In the genomic region with DNA sequence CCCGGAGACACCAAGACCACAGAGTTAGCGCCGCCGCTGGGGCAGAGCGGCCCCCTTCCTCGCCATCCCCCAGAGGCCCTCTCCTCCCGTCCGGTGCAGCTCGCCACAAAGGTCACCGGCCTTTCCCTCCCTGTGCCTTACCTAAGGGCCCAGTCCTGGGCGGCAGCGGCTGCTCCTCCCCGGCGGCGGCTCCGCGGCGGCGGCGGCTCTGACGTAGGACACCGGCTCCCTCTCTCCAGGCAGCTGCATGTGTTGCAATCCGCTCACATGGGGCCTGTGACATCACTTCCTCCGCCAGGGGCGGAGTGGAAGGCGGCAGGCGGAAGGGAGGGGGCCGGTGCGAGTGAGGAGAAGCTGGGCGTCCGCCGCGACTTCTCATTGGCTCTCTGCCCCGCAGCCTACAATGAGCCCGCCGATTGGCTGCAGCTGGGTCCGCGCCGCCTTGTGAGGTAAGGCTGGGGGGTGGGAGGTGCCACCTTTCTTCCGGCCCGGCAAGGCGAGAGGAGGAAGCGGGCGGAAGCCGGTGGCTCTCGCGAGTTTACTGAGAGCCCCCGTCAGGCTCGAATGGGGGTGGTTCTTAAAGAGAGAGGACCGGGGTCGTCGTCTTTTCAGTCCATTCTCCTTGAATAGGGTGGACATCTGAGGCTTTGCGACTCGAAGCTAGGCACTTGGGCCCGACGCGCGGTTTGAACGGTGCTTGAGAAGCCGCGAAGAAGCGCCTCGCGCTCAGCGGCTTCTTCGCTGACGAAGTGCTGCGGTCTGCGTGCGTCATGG, we compare ENCODE assay signal across 8 cellular contexts. TPM values are rescaled to one million over a fixed set of nuclear protein-coding genes. Genes with fewer than 3 reads are reported as not detected.
A peak's percentile ranks its signal among the peaks of the same experiment; 100 is the strongest.
DNase-seq lines count a peak whose midpoint lies in the region; ATAC-seq, FAIRE-seq and TF ChIP-seq lines count a peak whose summit lies in the region.

Gene ETF1, minus strand, starts transcription at position 281 of the 774 bp plus-strand sequence. CDS start 318 bp downstream, outside the sequence.

- H3K4me1 Mint-ChIP-seq in CD14-positive monocyte, result peaks cover 61% of the 10 kb centered on the region

- H3K36me3 Mint-ChIP-seq in CD14-positive monocyte, result peaks cover 8 to 15% of the 10 kb centered on the region in 2 donors

- DNase-seq in CD14-positive monocyte (ENCODE audit: low spot score), result peak; percentile 100
- peak; percentile 99 for DNase-seq in NCI-H82 (lab: John Stamatoyannopoulos, UW)
- DNase-seq in activated CD4-positive, alpha-beta T cell treated with anti-CD3 and anti-CD28 coated beads, Interleukin-2, amount 50 U/mL, for 48 hours, result peak; percentile 99 to 100
- peak; percentile 100 for DNase-seq in dermis blood vessel endothelial cell
- peak; percentile 98 for DNase-seq in HepG2 (ENCODE audit: low spot score)
- DNase-seq in stimulated activated CD4-positive, alpha-beta T cell treated with anti-CD3 and anti-CD28 coated beads, Interleukin-4, amount 100 ng/mL, for 1 hour, result peak; percentile 99

- ATAC-seq in GM19397 (IDR thresholded peaks at IDR 0.05; ENCODE audit: unreplicated experiment) (peak; percentile 94), HG03571 (IDR thresholded peaks at IDR 0.05; ENCODE audit: unreplicated experiment) (peak; percentile 91), HepG2 (peak; percentile 92)

- BruUV-seq in HepG2 (replicated peaks; lab: Mats Ljungman, UMichigan), result no TSS peak

- POLR2A ChIA-PET in HepG2 (lab: Yijun Ruan, JAX), result interaction anchor here (0.6 to 4.1 kb wide), 24 partner anchors 9 to 841 kb away, joined by 3 to 33 read pairs (median 6); partner anchors contain the start of genes EGR1, FAM53C, HSPA9 and SIL1

- peaks cover 93% of the 10 kb centered on the region for H3K79me2 ChIP-seq in HepG2 (ENCODE audit: insufficient read depth, low read length)

- CTCF ChIA-PET in HepG2 (lab: Yijun Ruan, JAX; ENCODE audit: low intra/inter-chr PET ratio, low total read pairs), result no interaction called here

- intact Hi-C loops in CD14-positive monocyte (cut with micrococcal nuclease) (loop anchor here (2.0 to 10.0 kb wide), 5 partner anchors 32 to 368 kb away; partner anchors contain the start of genes EGR1 (in 2 of the 2), HSPA9 (in 2 of the 2), BRD8 (in 1 of the 2) and KDM3B (in 1 of the 2)), HepG2 (cut with micrococcal nuclease; ENCODE audit: unreplicated experiment) (loop anchor here (2.0 to 10.0 kb wide), 3 partner anchors 36 to 208 kb away; partner anchors contain the start of genes CDC25C, EGR1 and FAM53C)

- peaks cover 0 to 2% (median 0%) of the 10 kb centered on the region in 7 donors for H3K9me3 Mint-ChIP-seq in CD14-positive monocyte

- no peak within 1 kb of the TSS for H2AFZ ChIP-seq in HepG2 (ENCODE audit: low read length)

- H3K4me1 ChIP-seq in HepG2 (ENCODE audit: insufficient read depth, low read length), result peaks cover 72% of the 10 kb centered on the region

- H3K27ac Mint-ChIP-seq in CD14-positive monocyte, result peak within 1 kb of the TSS; percentile 99 to 100 (median 100)

- no peaks in the 10 kb centered on the region; a peak in 1 of 5 replicates for H3K36me3 ChIP-seq in HepG2 (replicated peaks in 1 of 2; ENCODE audit: control insufficient read depth in 1 of 2, insufficient read depth in 2 of 2, low read length in 2 of 2)

- H3K4me3 Mint-ChIP-seq in CD14-positive monocyte, result peak within 1 kb of the TSS; percentile 98 to 100

- peaks cover 26% of the 10 kb centered on the region for H4K20me1 ChIP-seq in HepG2 (ENCODE audit: insufficient read depth, low read length)

- no peaks in the 10 kb centered on the region; a peak in 1 of 5 replicates for H3K27me3 ChIP-seq in HepG2 (ENCODE audit: control insufficient read depth in 1 of 2, insufficient read depth in 2 of 2, low read length in 2 of 2)

- WGBS in HepG2 (ENCODE audit: low lambda C conversion rate), result 0% methylated on average over 29 of the region's 70 CpGs

- H3K4me2 ChIP-seq in HepG2 (ENCODE audit: low read depth, low read length), result peak within 1 kb of the TSS; percentile 96

- TF ChIP-seq EP300 in HepG2 (IDR thresholded peaks at IDR 0.05; ENCODE audit: low read depth in 2 of 2, low read length in 2 of 2), result peak in 1 of 2 experiments; percentile 35; a peak in 1 of 4 replicates
- TF ChIP-seq EP300 in HepG2 (CRISPR knock-in tag; IDR thresholded peaks at IDR 0.05; ENCODE audit: borderline replicate concordance), result peak; percentile 45; the same call in 1 of the 2 replicates

- H3K4me3 ChIP-seq in HepG2 (replicated peaks in 1 of 3; ENCODE audit: insufficient read depth in 1 of 3, low read depth in 2 of 3, low read length in 3 of 3), result peak within 1 kb of the TSS; percentile 91 to 95 (median 94)

- H3K9ac ChIP-seq in HepG2 (ENCODE audit: insufficient read depth, low read depth, low read length), result peak within 1 kb of the TSS; percentile 98

- peak; percentile 57 to 78; a peak in 3 of 4 replicates for TF ChIP-seq POLR2A in HepG2 (IDR thresholded peaks at IDR 0.05; ENCODE audit: insufficient read depth in 1 of 2, low read depth in 2 of 2, low read length in 2 of 2)

- no peaks in the 10 kb centered on the region for H3K27me3 Mint-ChIP-seq in CD14-positive monocyte (ENCODE audit: low read depth in 3 of 3)

- H3K27ac ChIP-seq in HepG2 (ENCODE audit: extremely low read length, insufficient read depth, low read length), result peak within 1 kb of the TSS; percentile 98

- peak; percentile 66 for FAIRE-seq in HepG2 (lab: Jason Lieb, UNC)

- TF ChIP-seq RAD21 in HepG2 (CRISPR knock-in tag; IDR thresholded peaks at IDR 0.05), result peak; percentile 49

- in situ Hi-C loops in HepG2 (cut with HindIII; ENCODE audit: extremely low pct_ligation_motif_present, low pct_unique_long_range_greater_than_20kb), result loop anchor here (5.0 kb wide), 1 partner anchor 81 kb away; no protein-coding TSS in a partner anchor

- TF ChIP-seq CTCF in CD14-positive monocyte (IDR thresholded peaks at IDR 0.05) (no peak), HepG2 (CRISPR knock-in tag; IDR thresholded peaks at IDR 0.05) (peak; percentile 26)

- no peaks in the 10 kb centered on the region for H3K9me3 ChIP-seq in HepG2 (ENCODE audit: low read length)

TF ChIP-seq in HepG2, 621 proteins besides CTCF, POLR2A, EP300 and RAD21 (continues in another document):
- TF ChIP-seq USF2 (IDR thresholded peaks at IDR 0.05; ENCODE audit: low read depth, low read length) (peak; percentile 69), USF2 (CRISPR knock-in tag; IDR thresholded peaks at IDR 0.05; ENCODE audit: borderline replicate concordance) (peak; percentile 93), ZNF891 (CRISPR knock-in tag; IDR thresholded peaks at IDR 0.05) (no peak; the same call in 1 of the 2 replicates), ISX (CRISPR knock-in tag; conservative IDR thresholded peaks at IDR 0.05) (0 out of 2 replicates have a peak, but pooled peaks have one; percentile 39), CREBL2 (CRISPR knock-in tag; IDR thresholded peaks at IDR 0.05; ENCODE audit: borderline replicate concordance) (no peak), DNMT3B (CRISPR knock-in tag; conservative IDR thresholded peaks at IDR 0.05) (no peak; the same call in 1 of the 2 replicates)

RNA-seq across cellular contexts. Expression of gene ETF1, which starts in this region (rescaled TPM):
- polyA plus RNA-seq in CD14-positive monocyte (10 to 100 TPM; 61.6 to 71.4 TPM), HepG2 (2011; rRNA removed) (45.3 and 52.1 TPM in 2 replicates)
- total RNA-seq in dermis blood vessel endothelial cell (102 and 129 TPM in 2 replicates), HepG2 (2016; rRNA removed; fragmentation: Illumina TruSeq; extraction: Trizol) (184 and 270 TPM in 2 replicates)
- total RNA-seq in HepG2 (2016; cell fraction: cytosol; rRNA removed; fragmentation: Illumina TruSeq; extraction: Trizol; ENCODE audit: low read depth), result 51.8 and 53.7 TPM in 2 replicates
- total RNA-seq in HepG2 (2016; cell fraction: insoluble cytoplasmic fraction; rRNA removed; fragmentation: Illumina TruSeq; extraction: Trizol), result 190 and 264 TPM in 2 replicates
- total RNA-seq in HepG2 (2016; cell fraction: membrane; rRNA removed; fragmentation: Illumina TruSeq; extraction: Trizol), result 150 and 153 TPM in 2 replicates
- 90.0 and 98.4 TPM in 2 replicates for total RNA-seq in HepG2 (2016; cell fraction: nucleus; rRNA removed; fragmentation: Illumina TruSeq; extraction: Trizol)
- 30.2 and 38.0 TPM in 2 replicates for polyA plus RNA-seq in HepG2 (2011; cell fraction: cytosol; rRNA removed)
- polyA plus RNA-seq in HepG2 (2011; cell fraction: nucleus; rRNA removed), result 22.1 and 27.0 TPM in 2 replicates
- 73.5 and 77.9 TPM in 2 replicates for polyA plus RNA-seq in HepG2 (2012)
- 58.4 and 64.0 TPM in 2 replicates for polyA plus RNA-seq in HepG2 (2016; cell fraction: cytosol; fragmentation: Illumina TruSeq; extraction: Trizol; ENCODE audit: low read depth)
- polyA plus RNA-seq in HepG2 (2016; cell fraction: insoluble cytoplasmic fraction; fragmentation: Illumina TruSeq; extraction: Trizol; ENCODE audit: low read depth), result 240 and 256 TPM in 2 replicates
- 110 and 111 TPM in 2 replicates for polyA plus RNA-seq in HepG2 (2016; cell fraction: membrane; fragmentation: Illumina TruSeq; extraction: Trizol; ENCODE audit: low read depth)
- 129 and 137 TPM in 2 replicates for polyA plus RNA-seq in HepG2 (2016; cell fraction: nucleus; fragmentation: Illumina TruSeq; extraction: Trizol; ENCODE audit: insufficient read depth, low read depth)
- polyA minus RNA-seq in HepG2 (2011; rRNA and poly(A)+ RNA removed; ENCODE audit: low replicate concordance), result 28.2 and 68.1 TPM in 2 replicates
- polyA minus RNA-seq in HepG2 (2011; cell fraction: cytosol; rRNA and poly(A)+ RNA removed), result 50.5 and 61.1 TPM in 2 replicates
- polyA minus RNA-seq in HepG2 (2011; cell fraction: nucleus; rRNA and poly(A)+ RNA removed), result 51.4 and 66.6 TPM in 2 replicates

Comparison
In these comparisons a context has a peak if more than half of its experiments do, and no peak if none do; other contexts are left out.
1. Peak in every context shown above with its lines: DNase-seq, ATAC-seq, H3K4me3 ChIP-seq and H3K27ac ChIP-seq.